8 cellular contexts compared by ENCODE assay signal in the genomic region with DNA sequence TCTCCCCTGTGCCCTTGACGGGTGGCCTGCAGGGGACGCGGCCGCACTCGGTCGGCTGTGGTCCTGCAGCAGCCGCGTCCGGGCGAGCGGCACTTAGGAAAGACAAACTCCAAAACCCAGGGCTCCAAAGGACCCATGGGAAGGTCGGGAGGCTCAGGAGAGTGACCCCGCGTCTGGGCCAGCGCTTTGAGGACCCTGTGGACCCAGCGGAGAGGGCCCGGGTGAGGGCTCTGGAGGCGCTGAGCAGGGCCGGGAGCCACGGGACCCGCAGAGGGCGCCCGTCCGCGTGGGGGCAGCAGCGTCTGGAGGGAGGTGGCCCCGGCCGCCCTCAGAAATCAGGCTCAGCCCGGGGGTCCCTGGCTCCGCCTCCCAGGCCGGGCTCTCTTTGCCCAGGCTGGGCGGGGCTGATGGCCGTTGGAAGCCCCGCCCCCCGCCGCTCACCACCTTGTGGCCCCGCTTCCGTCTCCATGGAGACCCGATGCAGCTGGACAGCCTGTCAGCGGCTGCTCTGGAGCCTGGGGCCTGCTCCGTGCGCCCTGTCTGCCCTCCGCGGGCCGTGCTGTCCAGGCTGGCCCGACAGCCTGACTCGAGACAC. TPM values are rescaled to one million over a fixed set of nuclear protein-coding genes. Genes with fewer than 3 reads are reported as not detected.
DNase-seq lines count a peak whose midpoint lies in the region; ATAC-seq, FAIRE-seq and TF ChIP-seq lines count a peak whose summit lies in the region.

No MANE protein-coding gene starts in this region.

- no peaks in the 10 kb centered on the region for H3K9me3 ChIP-seq in CD4-positive, alpha-beta T cell (ENCODE audit: control insufficient read depth, low read length)
- H3K9me3 ChIP-seq in keratinocyte (ENCODE audit: control insufficient read depth, low read depth, low read length) (no peaks in the 10 kb centered on the region), upper lobe of right lung (no peaks in the 10 kb centered on the region)

- H4K20me1 ChIP-seq in keratinocyte (ENCODE audit: control insufficient read depth, extremely low read depth, insufficient read depth, low read length) = no peaks in the 10 kb centered on the region

- H3K36me3 Mint-ChIP-seq in CD4-positive, alpha-beta T cell (ENCODE audit: low read depth) = no peaks in the 10 kb centered on the region

- dilution Hi-C loops in keratinocyte (cut with MboI; ENCODE audit: extremely low pct_ligation_motif_present, low sequenced_read_pairs) = no loop called here

- H3K9ac ChIP-seq in keratinocyte (ENCODE audit: control insufficient read depth, extremely low read depth, insufficient read depth, low read length) = no peak overlapping the region

- H3K36me3 ChIP-seq in keratinocyte (ENCODE audit: control insufficient read depth in 2 of 2, extremely low read depth in 1 of 2, insufficient read depth in 2 of 2, low read length in 2 of 2) (no peaks in the 10 kb centered on the region), upper lobe of right lung (no peaks in the 10 kb centered on the region)

- ATAC-seq in CD4-positive, alpha-beta T cell (ENCODE audit: poor library complexity) = peak; percentile 44
- ATAC-seq in HG02610 (IDR thresholded peaks at IDR 0.05; ENCODE audit: unreplicated experiment) = peak; percentile 47
- peak; percentile 70 for ATAC-seq in upper lobe of right lung
- no peak for ATAC-seq in HG03280 (IDR thresholded peaks at IDR 0.05; ENCODE audit: unreplicated experiment)

- no peak overlapping the region for H2AFZ ChIP-seq in keratinocyte (ENCODE audit: control insufficient read depth, low read length)

- H3K79me2 ChIP-seq in keratinocyte (ENCODE audit: control insufficient read depth, insufficient read depth, low read length) = no peaks in the 10 kb centered on the region

- intact Hi-C loops in CD4-positive, alpha-beta T cell (cut with DNase I, micrococcal nuclease) = no loop called here
- intact Hi-C loops in upper lobe of right lung (cut with DNase I) = loop anchor here (10.0 kb wide), 1 partner anchor 109 kb away; no protein-coding TSS in a partner anchor

- no peak overlapping the region for H3K27ac ChIP-seq in CD4-positive, alpha-beta T cell (ENCODE audit: low read depth, low read length)
- H3K27ac ChIP-seq in keratinocyte (ENCODE audit: control insufficient read depth, insufficient read depth, low read length) = no peak overlapping the region
- H3K27ac ChIP-seq in upper lobe of right lung = no peak overlapping the region

- H3K4me1 Mint-ChIP-seq in CD4-positive, alpha-beta T cell (ENCODE audit: low read depth) = no peaks in the 10 kb centered on the region

- POLR2A ChIA-PET in CD4-positive, alpha-beta T cell (lab: Charles Lee) = no interaction called here

- H3K9me3 Mint-ChIP-seq in CD4-positive, alpha-beta T cell = no peaks in the 10 kb centered on the region

- peaks cover 29% of the 10 kb centered on the region for H3K27me3 Mint-ChIP-seq in CD4-positive, alpha-beta T cell

- H3K4me3 ChIP-seq in astrocyte of the spinal cord (ENCODE audit: low read depth, low read length) (peak overlapping the region; percentile 10), keratinocyte (ENCODE audit: control insufficient read depth in 2 of 3, extremely low read depth in 1 of 3, insufficient read depth in 2 of 3, low read depth in 1 of 3, low read length in 3 of 3) (no peak overlapping the region), upper lobe of right lung (peak overlapping the region; percentile 21)

- H3K4me1 ChIP-seq in keratinocyte (ENCODE audit: control insufficient read depth, extremely low read depth, insufficient read depth, low read length) (no peaks in the 10 kb centered on the region), upper lobe of right lung (no peaks in the 10 kb centered on the region)

- H3K9me1 ChIP-seq in keratinocyte (ENCODE audit: control insufficient read depth, extremely low read depth, insufficient read depth, low read length) = no peaks in the 10 kb centered on the region

- no peak overlapping the region for H3K27ac Mint-ChIP-seq in CD4-positive, alpha-beta T cell

- in situ Hi-C loops in astrocyte of the spinal cord (cut with HindIII; ENCODE audit: low sequenced_read_pairs) = no loop called here

- CTCF ChIA-PET in CD4-positive, alpha-beta T cell (lab: Charles Lee) = no interaction called here

- H3K27me3 ChIP-seq in CD4-positive, alpha-beta T cell (ENCODE audit: control insufficient read depth, insufficient read depth, low read length) = peaks cover 9% of the 10 kb centered on the region
- H3K27me3 ChIP-seq in keratinocyte (ENCODE audit: control insufficient read depth, extremely low read depth, insufficient read depth, low read length) = peaks cover 37% of the 10 kb centered on the region
- peaks cover 14% of the 10 kb centered on the region for H3K27me3 ChIP-seq in upper lobe of right lung

- no peak for TF ChIP-seq CTCF in CD4-positive, alpha-beta T cell (IDR thresholded peaks at IDR 0.05)
- peak; percentile 40 for TF ChIP-seq CTCF in astrocyte of the spinal cord (IDR thresholded peaks at IDR 0.05; ENCODE audit: low read depth, low read length)
- peak in 2 of 3 experiments; percentile 7 to 43 for TF ChIP-seq CTCF in keratinocyte (optimal IDR thresholded peaks at IDR 0.05 in 1 of 3, IDR thresholded peaks at IDR 0.05 in 1 of 3, conservative IDR thresholded peaks at IDR 0.05 in 1 of 3; ENCODE audit: extremely low read depth in 1 of 3, insufficient read depth in 2 of 3, low read length in 3 of 3)
- peak; percentile 11 for TF ChIP-seq CTCF in upper lobe of right lung (IDR thresholded peaks at IDR 0.05)

- DNase-seq in CD4-positive, alpha-beta T cell = peak in 2 of 10 experiments; percentile 14 to 15
- DNase-seq in astrocyte of the spinal cord (ENCODE audit: low read depth, low spot score) (no peak), keratinocyte (ENCODE audit: low read depth, low spot score) (no peak), upper lobe of right lung (no peak), NCI-H345 treated with DMSO at 0.1 percent for 48 hours (lab: John Stamatoyannopoulos, UW; ENCODE audit: unreplicated experiment) (no peak), AML-193 (lab: John Stamatoyannopoulos, UW) (no peak)

- FAIRE-seq in keratinocyte (lab: Jason Lieb, UNC) = no peak

- H3K4me3 Mint-ChIP-seq in CD4-positive, alpha-beta T cell = no peak overlapping the region

- no peak overlapping the region for H3K4me2 ChIP-seq in keratinocyte (ENCODE audit: control insufficient read depth, extremely low read depth, insufficient read depth, low read depth, low read length)

RNA-seq across cellular contexts. Expression of a gene that starts 34.6 kb away (rescaled TPM):
- total RNA-seq in CD4-positive, alpha-beta T cell = 1,000 to 10,000 TPM; 4,308 to 4,667 TPM
- polyA plus RNA-seq in keratinocyte = 2,329 to 2,828 TPM (median 2,534 TPM) in 3 replicates
- 788 TPM for polyA plus RNA-seq in keratinocyte (2011; ENCODE audit: low read depth)
- polyA plus RNA-seq in keratinocyte (2011; cell fraction: cytosol; rRNA removed) = 2,654 and 3,289 TPM in 2 replicates
- polyA plus RNA-seq in keratinocyte (2011; cell fraction: nucleus; rRNA removed) = 610 and 619 TPM in 2 replicates
- polyA plus RNA-seq in keratinocyte (2012; ENCODE audit: low replicate concordance) = 3,073 and 3,884 TPM in 2 replicates
- 467 to 1,579 TPM (median 1,500 TPM) in 3 replicates for polyA minus RNA-seq in keratinocyte
- 1,168 TPM for polyA minus RNA-seq in keratinocyte (2011; cell fraction: cytosol; rRNA and poly(A)+ RNA removed)
- polyA minus RNA-seq in keratinocyte (2011; cell fraction: nucleus; rRNA and poly(A)+ RNA removed) = 162 and 245 TPM in 2 replicates
- total RNA-seq in upper lobe of right lung = 1,191 TPM

Comparison
In these comparisons a context has a peak if more than half of its experiments do, and no peak if none do; other contexts are left out.
1. H3K4me3 ChIP-seq: peak in astrocyte of the spinal cord (single experiment) and upper lobe of right lung (single experiment); none in keratinocyte (0 of 3).